21 cellular contexts compared by ENCODE assay signal in genomic region chr1:232899839-232900238, GRCh38.
"Had no signal": no experiment of that assay in that cellular context is flagged by ENCODE, and none has a peak within 500 bp of the region (broad histone marks: within the 10 kb centered on the region; RNA-seq: fewer than 3 reads in every experiment).

No MANE protein-coding gene starts in this region.

- H3K4me3 ChIP-seq: colonic mucosa, hepatocyte, lung, mucosa of descending colon, prostate gland, right lobe of liver, suprapubic skin, thyroid gland, upper lobe of left lung, uterus had no signal

- H3K36me3 ChIP-seq: colonic mucosa, prostate gland, right lobe of liver, suprapubic skin, thyroid gland, upper lobe of left lung, uterus had no signal

- H3K9me3 ChIP-seq: colonic mucosa, mucosa of descending colon, prostate gland, right lobe of liver, suprapubic skin, thyroid gland, upper lobe of left lung, uterus had no signal

- H3K27me3 ChIP-seq: colonic mucosa, hepatocyte, right lobe of liver, suprapubic skin, thyroid gland, upper lobe of left lung, uterus had no signal

- H3K36me3 Mint-ChIP-seq: natural killer cell treated with Interleukin-12 subunit alpha and Interleukin-12 subunit beta and Interleukin-15 and Interleukin-18, amount 100 ng/mL, for 72 hours; stimulated activated effector memory CD8-positive, alpha-beta T cell treated with anti-CD3 and anti-CD28 coated beads, Interleukin-12 subunit alpha, Interleukin-12 subunit beta, amount 100 ng/mL, for 72 hours had no signal

- H3K4me2 ChIP-seq: hepatocyte had no signal

- H3K9me3 Mint-ChIP-seq: natural killer cell treated with Interleukin-12 subunit alpha and Interleukin-12 subunit beta and Interleukin-15 and Interleukin-18, amount 100 ng/mL, for 72 hours; stimulated activated effector memory CD8-positive, alpha-beta T cell treated with anti-CD3 and anti-CD28 coated beads, Interleukin-12 subunit alpha, Interleukin-12 subunit beta, amount 100 ng/mL, for 72 hours had no signal

- H3K27ac ChIP-seq: foreskin keratinocyte, hepatocyte, parathyroid adenoma, right lobe of liver, suprapubic skin, uterus had no signal

- H3K4me3 Mint-ChIP-seq: natural killer cell treated with Interleukin-12 subunit alpha and Interleukin-12 subunit beta and Interleukin-15 and Interleukin-18, amount 100 ng/mL, for 72 hours; stimulated activated effector memory CD8-positive, alpha-beta T cell treated with anti-CD3 and anti-CD28 coated beads, Interleukin-12 subunit alpha, Interleukin-12 subunit beta, amount 100 ng/mL, for 72 hours had no signal

- H3K27ac Mint-ChIP-seq: natural killer cell treated with Interleukin-12 subunit alpha and Interleukin-12 subunit beta and Interleukin-15 and Interleukin-18, amount 100 ng/mL, for 72 hours; stimulated activated effector memory CD8-positive, alpha-beta T cell treated with anti-CD3 and anti-CD28 coated beads, Interleukin-12 subunit alpha, Interleukin-12 subunit beta, amount 100 ng/mL, for 72 hours had no signal

- H3K79me2 ChIP-seq: hepatocyte, parathyroid adenoma had no signal

- DNase-seq: colonic mucosa; dermis blood vessel endothelial cell; foreskin keratinocyte; left colon; left ventricle myocardium superior; retina; right lobe of liver; stimulated activated CD4-positive, alpha-beta T cell treated with anti-CD3 and anti-CD28 coated beads, Interleukin-4, amount 100 ng/mL, for 1 hour; stimulated activated CD8-positive, alpha-beta memory T cell treated with anti-CD3 and anti-CD28 coated beads, Interleukin-4, amount 100 ng/mL, for 48 hours; stimulated activated naive CD8-positive, alpha-beta T cell treated with anti-CD3 and anti-CD28 coated beads, Interleukin-15, Interleukin-2, amounts not matched to agents 100 U/mL and 50 U/mL, for 24 hours; thyroid gland; uterus had no signal

- H3K9ac ChIP-seq: parathyroid adenoma had no signal

- ATAC-seq: foreskin keratinocyte; left colon; left ventricle myocardium superior; mucosa of descending colon; right lobe of liver; stimulated activated effector memory CD8-positive, alpha-beta T cell treated with anti-CD3 and anti-CD28 coated beads, Interleukin-12 subunit alpha, Interleukin-12 subunit beta, amount 100 ng/mL, for 72 hours; stimulated activated naive CD8-positive, alpha-beta T cell treated with anti-CD3 and anti-CD28 coated beads, Interleukin-15, Interleukin-2, amounts not matched to agents 100 U/mL and 50 U/mL, for 24 hours had no signal

- H2AFZ ChIP-seq: hepatocyte, parathyroid adenoma had no signal

- H3K4me1 ChIP-seq: foreskin keratinocyte, parathyroid adenoma, right lobe of liver, suprapubic skin had no signal
